In the genomic region with DNA sequence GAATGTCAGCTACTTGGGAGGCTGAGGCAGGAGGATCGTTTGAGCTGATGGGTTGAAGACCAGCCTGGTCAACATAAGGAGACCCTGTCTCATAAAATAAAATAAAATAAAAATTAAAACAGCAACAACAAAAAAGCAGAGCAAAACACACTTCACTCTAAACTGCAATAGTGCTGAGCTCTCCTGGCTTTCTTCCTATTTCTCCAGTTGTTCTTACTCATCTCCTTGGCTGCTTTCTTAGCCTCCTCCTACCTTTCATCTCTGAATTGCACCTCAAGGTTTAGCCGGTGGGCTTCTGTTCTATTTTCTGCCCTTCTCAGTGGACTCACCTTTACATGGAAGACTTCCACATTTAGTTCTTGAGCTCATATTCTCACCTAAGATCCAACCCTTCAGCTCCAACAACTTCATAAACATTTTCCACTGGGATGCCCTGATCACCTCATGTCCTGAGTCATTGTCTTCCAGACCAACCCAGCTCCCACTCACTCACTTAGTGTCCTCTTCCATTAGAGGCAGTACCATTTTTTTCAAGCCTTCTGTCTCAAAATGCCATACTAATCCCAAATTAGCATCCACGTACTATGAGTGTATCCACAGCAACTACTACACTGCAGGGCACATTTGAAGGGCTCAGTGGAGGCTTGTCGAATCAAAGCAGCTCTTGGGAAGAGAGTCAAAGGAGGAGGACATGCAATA, we compare ENCODE assay signal across 2 cellular contexts.
TF ChIP-seq lines count a peak whose summit lies in the region.

No MANE protein-coding gene starts in this region.

TF ChIP-seq in GM12891, 5 proteins besides CTCF, POLR2A, EP300 and RAD21:
- TF ChIP-seq TAF1 (IDR thresholded peaks at IDR 0.05; ENCODE audit: low read depth, low read length) = no peak
- no peak for TF ChIP-seq POU2F2 (IDR thresholded peaks at IDR 0.05; ENCODE audit: low read depth, low read length)
- no peak for TF ChIP-seq PAX5 (IDR thresholded peaks at IDR 0.05; ENCODE audit: insufficient read depth, low read length, severe bottlenecking)
- no peak for TF ChIP-seq SPI1 (IDR thresholded peaks at IDR 0.05; ENCODE audit: low read depth, low read length)
- no peak for TF ChIP-seq POLR2AphosphoS5 (IDR thresholded peaks at IDR 0.05; ENCODE audit: low read depth, low read length)
TF ChIP-seq in GM12891: peak in this region for 0.

TF ChIP-seq in endothelial cell of umbilical vein, 7 proteins besides CTCF, POLR2A, EP300 and RAD21:
- TF ChIP-seq MYC (IDR thresholded peaks at IDR 0.05; ENCODE audit: low read depth, low read length) = no peak
- TF ChIP-seq, protein P1, sequence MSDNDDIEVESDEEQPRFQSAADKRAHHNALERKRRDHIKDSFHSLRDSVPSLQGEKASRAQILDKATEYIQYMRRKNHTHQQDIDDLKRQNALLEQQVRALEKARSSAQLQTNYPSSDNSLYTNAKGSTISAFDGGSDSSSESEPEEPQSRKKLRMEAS (IDR thresholded peaks at IDR 0.05; ENCODE audit: insufficient read depth, insufficient read length) = no peak
- TF ChIP-seq GATA2 (IDR thresholded peaks at IDR 0.05; ENCODE audit: insufficient read depth, insufficient read length, low read depth, low read length) = no peak
- TF ChIP-seq JUN (IDR thresholded peaks at IDR 0.05; ENCODE audit: borderline replicate concordance, insufficient read depth, insufficient read length, low read depth) = no peak
TF ChIP-seq in endothelial cell of umbilical vein: peak in this region for 0.
